ENCODE assay signal across 1 cellular context in the genomic region with DNA sequence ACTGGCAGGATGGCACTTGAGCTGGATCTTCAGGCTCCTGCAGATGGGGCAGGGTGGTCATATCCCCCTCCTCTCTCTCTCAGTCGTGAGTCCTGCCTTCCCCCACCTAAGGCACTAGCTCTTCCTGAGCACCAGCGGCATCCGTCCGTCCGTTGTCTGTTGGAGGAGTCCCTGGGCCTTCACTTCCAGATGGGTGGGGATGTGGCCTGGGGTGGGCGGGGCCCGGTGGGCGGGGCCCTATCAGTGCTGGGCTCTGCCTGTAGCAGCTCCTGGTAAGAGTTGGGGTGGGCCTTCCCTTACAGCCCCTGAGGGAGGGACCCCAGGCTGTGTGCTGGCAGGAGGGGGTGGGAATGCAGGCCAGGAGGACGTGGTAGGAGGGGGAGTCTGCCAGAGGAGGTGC.
TF ChIP-seq lines count a peak whose summit lies in the region.

No MANE protein-coding gene starts in this region.

TF ChIP-seq in HCT116, 20 proteins besides CTCF, POLR2A, EP300 and RAD21:
- TF ChIP-seq POLR2AphosphoS5 (IDR thresholded peaks at IDR 0.05; ENCODE audit: low read depth, low read length) (no peak), FOSL1 (IDR thresholded peaks at IDR 0.05; ENCODE audit: low read depth) (no peak), CEBPB (IDR thresholded peaks at IDR 0.05; ENCODE audit: low read depth) (no peak), SIN3A (IDR thresholded peaks at IDR 0.05; ENCODE audit: low read depth) (no peak), CBX3 (IDR thresholded peaks at IDR 0.05; ENCODE audit: low read depth) (no peak), EGR1 (IDR thresholded peaks at IDR 0.05; ENCODE audit: low read depth) (no peak), SRF (IDR thresholded peaks at IDR 0.05; ENCODE audit: low read depth) (no peak)
